ENCODE assay signal across 3 cellular contexts in genomic region chr3:185197071-185197470, GRCh38.
TF ChIP-seq lines count a peak whose summit lies in the region.

No MANE protein-coding gene starts in this region.

TF ChIP-seq in A549, 52 proteins besides CTCF, POLR2A, EP300 and RAD21:
- TF ChIP-seq HOXB5 (CRISPR knock-in tag; IDR thresholded peaks at IDR 0.05) = no peak
- TF ChIP-seq MAFK (IDR thresholded peaks at IDR 0.05; ENCODE audit: partially characterized antibody) = peak; percentile 83

TF ChIP-seq in IMR-90, 13 proteins besides CTCF, POLR2A, EP300 and RAD21:
- TF ChIP-seq BHLHE40 (IDR thresholded peaks at IDR 0.05; ENCODE audit: low read depth, low read length) = no peak
- no peak for TF ChIP-seq FOS (IDR thresholded peaks at IDR 0.05; ENCODE audit: low read depth, low read length)
- no peak for TF ChIP-seq RFX5 (IDR thresholded peaks at IDR 0.05; ENCODE audit: low read depth, low read length)
- no peak for TF ChIP-seq CHD1 (IDR thresholded peaks at IDR 0.05; ENCODE audit: low read depth, low read length)
- no peak for TF ChIP-seq SMC3 (IDR thresholded peaks at IDR 0.05; ENCODE audit: low read depth, low read length)
- peak; percentile 84 for TF ChIP-seq MAFK (IDR thresholded peaks at IDR 0.05; ENCODE audit: low read depth, low read length)
- no peak for TF ChIP-seq RCOR1 (IDR thresholded peaks at IDR 0.05; ENCODE audit: insufficient replicate concordance, low read length)
- no peak for TF ChIP-seq USF2 (IDR thresholded peaks at IDR 0.05; ENCODE audit: low read depth, low read length)
TF ChIP-seq in IMR-90: peak in this region for 1.

TF ChIP-seq in H1, 55 proteins besides CTCF, POLR2A, EP300 and RAD21:
- TF ChIP-seq MAFK (IDR thresholded peaks at IDR 0.05; ENCODE audit: low read depth, low read length) (0 out of 2 replicates have a peak, but pooled peaks have one; percentile 33), CTBP2 (IDR thresholded peaks at IDR 0.05; ENCODE audit: borderline replicate concordance, insufficient read depth, insufficient read length, low read length) (no peak)
